18 cellular contexts compared by ENCODE assay signal in the genomic region with DNA sequence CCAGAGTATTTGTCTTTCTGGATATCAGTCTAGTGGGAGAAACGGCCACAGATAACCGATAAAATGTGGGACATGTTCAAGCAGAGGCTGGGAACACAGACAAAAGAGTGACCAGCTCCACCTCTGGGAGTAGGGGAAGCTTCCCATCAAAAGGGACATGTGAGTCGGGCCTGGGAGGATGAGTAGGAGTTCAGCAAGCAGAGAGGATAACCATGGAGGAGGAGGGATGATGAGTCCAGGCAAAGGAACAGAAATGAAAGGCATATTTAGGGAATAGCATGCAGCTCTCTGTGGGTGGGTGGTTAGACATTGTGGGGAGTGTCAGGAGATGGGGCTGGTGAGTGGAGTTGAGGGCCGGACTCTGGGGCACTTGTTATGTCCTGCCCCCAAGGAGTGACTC.
DNase-seq lines count a peak whose midpoint lies in the region; ATAC-seq and TF ChIP-seq lines count a peak whose summit lies in the region.
"Had no signal": no experiment of that assay in that cellular context is flagged by ENCODE, and none has a peak within 500 bp of the region (broad histone marks: within the 10 kb centered on the region; RNA-seq: fewer than 3 reads in every experiment).

No MANE protein-coding gene starts in this region.

- 98% methylated on average over 4 of the region's 4 CpGs for WGBS in SK-N-SH (ENCODE audit: low lambda C conversion rate)
- 97% methylated on average over 4 of the region's 4 CpGs for WGBS in suprapubic skin

- peaks cover 32% of the 10 kb centered on the region for H3K36me3 Mint-ChIP-seq in T-cell

- H3K36me3 ChIP-seq in SK-N-SH (replicated peaks in 1 of 2; ENCODE audit: control insufficient read depth in 1 of 2, insufficient read depth in 2 of 2, low read length in 1 of 2) (peaks cover 4 to 5% of the 10 kb centered on the region in 2 experiments), brain microvascular endothelial cell (replicated peaks) (peaks cover 30% of the 10 kb centered on the region), muscle layer of colon (ENCODE audit: insufficient read depth, low read length) (peaks cover 14% of the 10 kb centered on the region), suprapubic skin (peaks cover 9% of the 10 kb centered on the region)

- TF ChIP-seq RAD21 in SK-N-SH (IDR thresholded peaks at IDR 0.05; ENCODE audit: low read length), result no peak

- peaks cover 7 to 12% (median 10%) of the 10 kb centered on the region in 3 donors for H3K4me1 Mint-ChIP-seq in T-cell
- H3K4me1 Mint-ChIP-seq: GM23338 had no signal

- H3K27ac Mint-ChIP-seq in T-cell, result no peak overlapping the region
- H3K27ac Mint-ChIP-seq: CD4-positive, alpha-beta T cell; GM23338 had no signal

- no peak for TF ChIP-seq EP300 in SK-N-SH (IDR thresholded peaks at IDR 0.05; ENCODE audit: borderline replicate concordance in 1 of 2, low read depth in 1 of 2, low read length in 1 of 2)
- no peak for TF ChIP-seq EP300 in suprapubic skin (IDR thresholded peaks at IDR 0.05)

- POLR2A ChIA-PET in SK-N-SH (lab: Yijun Ruan, JAX), result no interaction called here
- POLR2A ChIA-PET in T-cell (lab: Charles Lee), result no interaction called here

- TF ChIP-seq CTCF in SK-N-SH (IDR thresholded peaks at IDR 0.05) (no peak), brain microvascular endothelial cell (IDR thresholded peaks at IDR 0.05; ENCODE audit: low read depth, low read length, missing control alignments) (no peak), suprapubic skin (IDR thresholded peaks at IDR 0.05) (no peak)

- H3K27me3 Mint-ChIP-seq in T-cell, result no peaks in the 10 kb centered on the region
- H3K27me3 Mint-ChIP-seq: CD4-positive, alpha-beta T cell had no signal

- H3K79me2 ChIP-seq in SK-N-SH (ENCODE audit: insufficient read depth), result peaks cover 8% of the 10 kb centered on the region; the same call in 1 of the 2 replicates

- CTCF ChIA-PET in SK-N-SH (lab: Yijun Ruan, JAX) (interaction anchor here (0.8 to 1.1 kb wide), 4 partner anchors 42 to 197 kb away, joined by 3 read pairs; no protein-coding TSS in a partner anchor), T-cell (lab: Charles Lee) (no interaction called here)

- no peak for TF ChIP-seq POLR2A in suprapubic skin (IDR thresholded peaks at IDR 0.05)

- no peak overlapping the region for H3K4me2 ChIP-seq in SK-N-SH
- H3K4me2 ChIP-seq: GM23338 had no signal

- H3K27me3 ChIP-seq in SK-N-SH (ENCODE audit: insufficient read depth) (no peaks in the 10 kb centered on the region), brain microvascular endothelial cell (replicated peaks) (no peaks in the 10 kb centered on the region), muscle layer of colon (ENCODE audit: control insufficient read depth in 1 of 2, insufficient read depth in 2 of 2, low read length in 2 of 2) (no peaks in the 10 kb centered on the region), suprapubic skin (no peaks in the 10 kb centered on the region)

- H3K9me3 Mint-ChIP-seq in T-cell, result no peaks in the 10 kb centered on the region
- H3K9me3 Mint-ChIP-seq: CD4-positive, alpha-beta T cell; GM23338 had no signal

- H4K20me1 ChIP-seq in SK-N-SH (ENCODE audit: insufficient read depth), result no peaks in the 10 kb centered on the region

- no peak overlapping the region for H3K4me3 ChIP-seq in SK-N-SH (ENCODE audit: low read depth in 2 of 2, low read length in 1 of 2)
- no peak overlapping the region for H3K4me3 ChIP-seq in brain microvascular endothelial cell (ENCODE audit: low read depth, low read length)
- no peak overlapping the region for H3K4me3 ChIP-seq in muscle layer of colon (ENCODE audit: low read depth in 1 of 2, low read length in 2 of 2)
- no peak overlapping the region for H3K4me3 ChIP-seq in suprapubic skin
- H3K4me3 ChIP-seq: GM23338 had no signal

- no peaks in the 10 kb centered on the region for H3K9me2 ChIP-seq in SK-N-SH

- H3K27ac ChIP-seq in SK-N-SH (ENCODE audit: low read depth in 2 of 2, low read length in 1 of 2) (peak overlapping the region in 1 of 2 experiments; percentile 100; a peak in 2 of 4 replicates), brain microvascular endothelial cell (peak overlapping the region; percentile 99), muscle layer of colon (ENCODE audit: low read depth, low read length) (peak overlapping the region; percentile 70), suprapubic skin (peak overlapping the region; percentile 34)
- H3K27ac ChIP-seq: 22Rv1 had no signal

- peaks cover 33% of the 10 kb centered on the region for H3F3A ChIP-seq in SK-N-SH (replicated peaks; ENCODE audit: insufficient read depth)

- H3K9ac ChIP-seq in SK-N-SH, result no peak overlapping the region
- no peak overlapping the region for H3K9ac ChIP-seq in muscle layer of colon (ENCODE audit: low read length)

- H2AFZ ChIP-seq in SK-N-SH (ENCODE audit: low read depth), result no peak overlapping the region
- H2AFZ ChIP-seq: GM23338 had no signal

- DNase-seq in SK-N-SH, result no peak
- no peak for DNase-seq in brain microvascular endothelial cell
- DNase-seq in suprapubic skin (ENCODE audit: low spot score in 2 of 2), result no peak
- no peak for DNase-seq in T-cell
- no peak for DNase-seq in activated CD8-positive, alpha-beta memory T cell treated with anti-CD3 and anti-CD28 coated beads for 24 hours
- DNase-seq: activated CD4-positive, alpha-beta T cell treated with anti-CD3 and anti-CD28 coated beads for 48 hours; activated T-cell treated with anti-CD3 and anti-CD28 coated beads, Interleukin-2, amount 50 U/mL, for 1 hour; CD4-positive, alpha-beta T cell; dermis blood vessel endothelial cell; hippocampal formation; kidney glomerular epithelial cell; NCI-H1436; substantia nigra had no signal

- H3K4me1 ChIP-seq in SK-N-SH (ENCODE audit: control insufficient read depth in 1 of 2, insufficient read depth in 2 of 2, low read depth in 1 of 2, low read length in 1 of 2) (peaks cover 0 to 21% of the 10 kb centered on the region in 2 experiments; a peak in 3 of 4 replicates), muscle layer of colon (ENCODE audit: insufficient read depth, low read length) (peaks cover 47% of the 10 kb centered on the region), suprapubic skin (peaks cover 47% of the 10 kb centered on the region)

- H3K4me3 Mint-ChIP-seq in T-cell, result no peak overlapping the region
- H3K4me3 Mint-ChIP-seq: CD4-positive, alpha-beta T cell; GM23338 had no signal

- in situ Hi-C loops in brain microvascular endothelial cell (cut with HindIII; ENCODE audit: low pct_ligation_motif_present, low sequenced_read_pairs), result no loop called here

- H3K9me3 ChIP-seq in SK-N-SH (no peaks in the 10 kb centered on the region), muscle layer of colon (ENCODE audit: low read length) (no peaks in the 10 kb centered on the region), suprapubic skin (no peaks in the 10 kb centered on the region)

- ATAC-seq in SK-N-SH treated with all-trans-retinoic acid at 6 μM for 48 hours, result no peak
- no peak for ATAC-seq in HG02852 (IDR thresholded peaks at IDR 0.05; ENCODE audit: unreplicated experiment)
- no peak for ATAC-seq in T-cell (replicated peaks in 1 of 4)
- ATAC-seq: GM23338 had no signal

TF ChIP-seq in SK-N-SH treated with all-trans-retinoic acid at 6 μM for 48 hours, 23 proteins besides CTCF, POLR2A, EP300 and RAD21:
- TF ChIP-seq ZFP30 (CRISPR knock-in tag; IDR thresholded peaks at IDR 0.05), result no peak
- TF ChIP-seq ZFP3 (CRISPR knock-in tag; IDR thresholded peaks at IDR 0.05), result peak; percentile 95
- TF ChIP-seq, protein P1, sequence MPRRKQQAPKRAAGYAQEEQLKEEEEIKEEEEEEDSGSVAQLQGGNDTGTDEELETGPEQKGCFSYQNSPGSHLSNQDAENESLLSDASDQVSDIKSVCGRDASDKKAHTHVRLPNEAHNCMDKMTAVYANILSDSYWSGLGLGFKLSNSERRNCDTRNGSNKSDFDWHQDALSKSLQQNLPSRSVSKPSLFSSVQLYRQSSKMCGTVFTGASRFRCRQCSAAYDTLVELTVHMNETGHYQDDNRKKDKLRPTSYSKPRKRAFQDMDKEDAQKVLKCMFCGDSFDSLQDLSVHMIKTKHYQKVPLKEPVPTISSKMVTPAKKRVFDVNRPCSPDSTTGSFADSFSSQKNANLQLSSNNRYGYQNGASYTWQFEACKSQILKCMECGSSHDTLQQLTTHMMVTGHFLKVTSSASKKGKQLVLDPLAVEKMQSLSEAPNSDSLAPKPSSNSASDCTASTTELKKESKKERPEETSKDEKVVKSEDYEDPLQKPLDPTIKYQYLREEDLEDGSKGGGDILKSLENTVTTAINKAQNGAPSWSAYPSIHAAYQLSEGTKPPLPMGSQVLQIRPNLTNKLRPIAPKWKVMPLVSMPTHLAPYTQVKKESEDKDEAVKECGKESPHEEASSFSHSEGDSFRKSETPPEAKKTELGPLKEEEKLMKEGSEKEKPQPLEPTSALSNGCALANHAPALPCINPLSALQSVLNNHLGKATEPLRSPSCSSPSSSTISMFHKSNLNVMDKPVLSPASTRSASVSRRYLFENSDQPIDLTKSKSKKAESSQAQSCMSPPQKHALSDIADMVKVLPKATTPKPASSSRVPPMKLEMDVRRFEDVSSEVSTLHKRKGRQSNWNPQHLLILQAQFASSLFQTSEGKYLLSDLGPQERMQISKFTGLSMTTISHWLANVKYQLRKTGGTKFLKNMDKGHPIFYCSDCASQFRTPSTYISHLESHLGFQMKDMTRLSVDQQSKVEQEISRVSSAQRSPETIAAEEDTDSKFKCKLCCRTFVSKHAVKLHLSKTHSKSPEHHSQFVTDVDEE (CRISPR knock-in tag; IDR thresholded peaks at IDR 0.05), result no peak

TF ChIP-seq in SK-N-SH, 30 proteins besides CTCF, POLR2A, EP300 and RAD21:
- no peak for TF ChIP-seq CHD2 (IDR thresholded peaks at IDR 0.05; ENCODE audit: low read length, partially characterized antibody)
- TF ChIP-seq FOXJ3 (CRISPR knock-in tag; IDR thresholded peaks at IDR 0.05), result no peak
- no peak for TF ChIP-seq USF2 (IDR thresholded peaks at IDR 0.05; ENCODE audit: borderline replicate concordance, low read depth, low read length)
- TF ChIP-seq NFIC (IDR thresholded peaks at IDR 0.05; ENCODE audit: borderline replicate concordance), result no peak
